14 cellular contexts compared by ENCODE assay signal in genomic region chr2:189601043-189601442, GRCh38. TPM values are rescaled to one million over a fixed set of nuclear protein-coding genes. Genes with fewer than 3 reads are reported as not detected.
DNase-seq lines count a peak whose midpoint lies in the region; ATAC-seq, FAIRE-seq and TF ChIP-seq lines count a peak whose summit lies in the region.
"Had no signal": no experiment of that assay in that cellular context is flagged by ENCODE, and none has a peak within 500 bp of the region (broad histone marks: within the 10 kb centered on the region; RNA-seq: fewer than 3 reads in every experiment).

No MANE protein-coding gene starts in this region.

- no peak overlapping the region for H3K4me2 ChIP-seq in HepG2 (ENCODE audit: low read depth, low read length)

- no peak for FAIRE-seq in HepG2 (lab: Jason Lieb, UNC)

- TF ChIP-seq POLR2A in HepG2 (IDR thresholded peaks at IDR 0.05; ENCODE audit: insufficient read depth in 1 of 2, low read depth in 2 of 2, low read length in 2 of 2): no peak
- TF ChIP-seq POLR2A in right lobe of liver (IDR thresholded peaks at IDR 0.05): no peak

- TF ChIP-seq RAD21 in HepG2 (CRISPR knock-in tag; IDR thresholded peaks at IDR 0.05): no peak

- no peak for TF ChIP-seq EP300 in HepG2 (IDR thresholded peaks at IDR 0.05; ENCODE audit: low read depth in 2 of 2, low read length in 2 of 2)
- no peak for TF ChIP-seq EP300 in HepG2 (CRISPR knock-in tag; IDR thresholded peaks at IDR 0.05; ENCODE audit: borderline replicate concordance)

- H3K4me3 ChIP-seq in HepG2 (replicated peaks in 1 of 3; ENCODE audit: insufficient read depth in 1 of 3, low read depth in 2 of 3, low read length in 3 of 3) (no peak overlapping the region), right lobe of liver (no peak overlapping the region), SJSA1 (no peak overlapping the region)
- H3K4me3 ChIP-seq: suprapubic skin had no signal

- POLR2A ChIA-PET in HepG2 (lab: Yijun Ruan, JAX): interaction anchor here (1.1 kb wide), 1 partner anchor 21 kb away, joined by 4 read pairs; the partner anchor contains the start of gene SLC40A1

- in situ Hi-C loops in HepG2 (cut with HindIII; ENCODE audit: extremely low pct_ligation_motif_present, low pct_unique_long_range_greater_than_20kb): no loop called here

- no peak overlapping the region for H2AFZ ChIP-seq in HepG2 (ENCODE audit: low read length)

- BruUV-seq in HepG2 (replicated peaks; lab: Mats Ljungman, UMichigan): no TSS peak

- DNase-seq in HepG2 (ENCODE audit: low spot score) (no peak), right lobe of liver (no peak), SJSA1 (ENCODE audit: low read depth in 1 of 2, low spot score in 2 of 2) (no peak), left lobe of liver (ENCODE audit: low spot score) (no peak), NCI-H2171 treated with DMSO at 0.1 percent for 48 hours (lab: John Stamatoyannopoulos, UW) (no peak), NCI-H2029 (lab: John Stamatoyannopoulos, UW) (no peak)
- DNase-seq: activated CD4-positive, alpha-beta T cell treated with anti-CD3 and anti-CD28 coated beads, Interleukin-2, amount 50 U/mL, for 4 hours; effector memory CD4-positive, alpha-beta T cell; midbrain; NCI-H1092; stimulated activated CD4-positive, alpha-beta T cell treated with anti-CD3 and anti-CD28 coated beads, Interleukin-12 subunit alpha, Interleukin-12 subunit beta, amount 100 ng/mL, for 4 hours had no signal

- no peaks in the 10 kb centered on the region for H3K4me1 ChIP-seq in HepG2 (ENCODE audit: insufficient read depth, low read length)
- no peaks in the 10 kb centered on the region for H3K4me1 ChIP-seq in right lobe of liver
- peaks cover 4% of the 10 kb centered on the region; the same call in 1 of the 2 replicates for H3K4me1 ChIP-seq in SJSA1 (replicated peaks)
- H3K4me1 ChIP-seq: suprapubic skin had no signal

- H3K79me2 ChIP-seq in HepG2 (ENCODE audit: insufficient read depth, low read length): no peaks in the 10 kb centered on the region

- H3K9me3 ChIP-seq in HepG2 (ENCODE audit: low read length) (no peaks in the 10 kb centered on the region), right lobe of liver (no peaks in the 10 kb centered on the region), SJSA1 (replicated peaks) (no peaks in the 10 kb centered on the region)
- H3K9me3 ChIP-seq: suprapubic skin had no signal

- no peaks in the 10 kb centered on the region for H3K36me3 ChIP-seq in HepG2 (replicated peaks in 1 of 2; ENCODE audit: control insufficient read depth in 1 of 2, insufficient read depth in 2 of 2, low read length in 2 of 2)
- no peaks in the 10 kb centered on the region for H3K36me3 ChIP-seq in right lobe of liver
- H3K36me3 ChIP-seq in SJSA1: no peaks in the 10 kb centered on the region
- H3K36me3 ChIP-seq: suprapubic skin had no signal

- CTCF ChIA-PET in HepG2 (lab: Yijun Ruan, JAX; ENCODE audit: low intra/inter-chr PET ratio, low total read pairs): no interaction called here

- TF ChIP-seq CTCF in HepG2 (CRISPR knock-in tag; IDR thresholded peaks at IDR 0.05): no peak
- no peak for TF ChIP-seq CTCF in right lobe of liver (IDR thresholded peaks at IDR 0.05)

- H3K27ac ChIP-seq in HepG2 (ENCODE audit: extremely low read length, insufficient read depth, low read length): no peak overlapping the region
- H3K27ac ChIP-seq in right lobe of liver: no peak overlapping the region
- H3K27ac ChIP-seq in SJSA1: peak overlapping the region; percentile 33; the same call in 1 of the 2 replicates
- H3K27ac ChIP-seq: suprapubic skin had no signal

- ATAC-seq in HepG2: peak; percentile 38; the same call in 2 of the 3 replicates
- ATAC-seq in right lobe of liver: no peak
- peak; percentile 92 for ATAC-seq in esophagus mucosa
- ATAC-seq in left lobe of liver: no peak
- no peak for ATAC-seq in HG02852 (IDR thresholded peaks at IDR 0.05; ENCODE audit: unreplicated experiment)

- WGBS in HepG2 (ENCODE audit: low lambda C conversion rate): 34% methylated on average over 3 of the region's 3 CpGs
- 70% methylated on average over 3 of the region's 3 CpGs for WGBS in right lobe of liver (ENCODE audit: insufficient coverage, low coverage, low lambda C conversion rate, missing lambda C conversion rate)

- no peaks in the 10 kb centered on the region for H4K20me1 ChIP-seq in HepG2 (ENCODE audit: insufficient read depth, low read length)

- no peak overlapping the region for H3K9ac ChIP-seq in HepG2 (ENCODE audit: insufficient read depth, low read depth, low read length)

- intact Hi-C loops in HepG2 (cut with micrococcal nuclease; ENCODE audit: unreplicated experiment) (no loop called here), right lobe of liver (cut with DNase I) (no loop called here)

- H3K27me3 ChIP-seq in HepG2 (ENCODE audit: control insufficient read depth in 1 of 2, insufficient read depth in 2 of 2, low read length in 2 of 2): no peaks in the 10 kb centered on the region
- no peaks in the 10 kb centered on the region for H3K27me3 ChIP-seq in right lobe of liver
- no peaks in the 10 kb centered on the region for H3K27me3 ChIP-seq in SJSA1 (replicated peaks)
- H3K27me3 ChIP-seq: suprapubic skin had no signal

TF ChIP-seq in HepG2, 621 proteins besides CTCF, POLR2A, EP300 and RAD21:
- TF ChIP-seq FOSL2 (CRISPR knock-in tag; IDR thresholded peaks at IDR 0.05): peak; percentile 68
- no peak for TF ChIP-seq ZBTB42 (CRISPR knock-in tag; IDR thresholded peaks at IDR 0.05)
- TF ChIP-seq ZNF251 (CRISPR knock-in tag; IDR thresholded peaks at IDR 0.05): no peak
- 0 out of 2 replicates have a peak, but pooled peaks have one; percentile 19 for TF ChIP-seq CREB1 (IDR thresholded peaks at IDR 0.05)
- TF ChIP-seq CREB1 (CRISPR knock-in tag; IDR thresholded peaks at IDR 0.05): no peak
- no peak for TF ChIP-seq TFAP4 (IDR thresholded peaks at IDR 0.05; ENCODE audit: borderline replicate concordance, low read depth)
- TF ChIP-seq NFYC (CRISPR knock-in tag; IDR thresholded peaks at IDR 0.05): peak; percentile 31; the same call in 1 of the 2 replicates

RNA-seq across cellular contexts. Expression of gene SLC40A1, which starts 20.5 kb away (rescaled TPM):
- 10.6 and 19.2 TPM in 2 replicates for total RNA-seq in HepG2 (2016; rRNA removed; fragmentation: Illumina TruSeq; extraction: Trizol)
- 2.5 and 3.1 TPM in 2 replicates for total RNA-seq in HepG2 (2016; cell fraction: cytosol; rRNA removed; fragmentation: Illumina TruSeq; extraction: Trizol; ENCODE audit: low read depth)
- total RNA-seq in HepG2 (2016; cell fraction: insoluble cytoplasmic fraction; rRNA removed; fragmentation: Illumina TruSeq; extraction: Trizol): 10.6 and 17.6 TPM in 2 replicates
- 20.1 and 24.4 TPM in 2 replicates for total RNA-seq in HepG2 (2016; cell fraction: membrane; rRNA removed; fragmentation: Illumina TruSeq; extraction: Trizol)
- total RNA-seq in HepG2 (2016; cell fraction: nucleus; rRNA removed; fragmentation: Illumina TruSeq; extraction: Trizol): 9.0 and 10.7 TPM in 2 replicates
- 21.4 and 24.9 TPM in 2 replicates for polyA plus RNA-seq in HepG2 (2011; rRNA removed)
- 14.9 and 22.6 TPM in 2 replicates for polyA plus RNA-seq in HepG2 (2011; cell fraction: cytosol; rRNA removed)
- 12.3 and 12.6 TPM in 2 replicates for polyA plus RNA-seq in HepG2 (2011; cell fraction: nucleus; rRNA removed)
- 35.5 and 45.2 TPM in 2 replicates for polyA plus RNA-seq in HepG2 (2012)
- polyA plus RNA-seq in HepG2 (2016; cell fraction: cytosol; fragmentation: Illumina TruSeq; extraction: Trizol; ENCODE audit: low read depth): 3.4 and 3.6 TPM in 2 replicates
- polyA plus RNA-seq in HepG2 (2016; cell fraction: insoluble cytoplasmic fraction; fragmentation: Illumina TruSeq; extraction: Trizol; ENCODE audit: low read depth): 19.5 and 21.2 TPM in 2 replicates
- 19.1 and 22.9 TPM in 2 replicates for polyA plus RNA-seq in HepG2 (2016; cell fraction: membrane; fragmentation: Illumina TruSeq; extraction: Trizol; ENCODE audit: low read depth)
- polyA plus RNA-seq in HepG2 (2016; cell fraction: nucleus; fragmentation: Illumina TruSeq; extraction: Trizol; ENCODE audit: insufficient read depth, low read depth): 12.8 and 14.3 TPM in 2 replicates
- 0.47 and 45.0 TPM in 2 replicates for polyA minus RNA-seq in HepG2 (2011; rRNA and poly(A)+ RNA removed; ENCODE audit: low replicate concordance)
- polyA minus RNA-seq in HepG2 (2011; cell fraction: cytosol; rRNA and poly(A)+ RNA removed): 26.4 and 29.2 TPM in 2 replicates
- 33.1 and 37.5 TPM in 2 replicates for polyA minus RNA-seq in HepG2 (2011; cell fraction: nucleus; rRNA and poly(A)+ RNA removed)
- 100 to 1,000 TPM; 101 to 289 (median 134) TPM for total RNA-seq in right lobe of liver
- 0.87 TPM in 1 of 2 replicates, not detected in the other for total RNA-seq in SJSA1 (2014; rRNA removed; shearing (Covaris generic))
- 11.8 TPM for total RNA-seq in esophagus mucosa
- 151 TPM for total RNA-seq in left lobe of liver

Comparison
In these comparisons a context has a peak if more than half of its experiments do, and no peak if none do; other contexts are left out.
1. ATAC-seq: peak in HepG2 (single experiment) and esophagus mucosa (single experiment); none in right lobe of liver (0 of 4), left lobe of liver (single experiment) and HG02852 (single experiment).